18 cellular contexts compared by ENCODE assay signal in the genomic region with DNA sequence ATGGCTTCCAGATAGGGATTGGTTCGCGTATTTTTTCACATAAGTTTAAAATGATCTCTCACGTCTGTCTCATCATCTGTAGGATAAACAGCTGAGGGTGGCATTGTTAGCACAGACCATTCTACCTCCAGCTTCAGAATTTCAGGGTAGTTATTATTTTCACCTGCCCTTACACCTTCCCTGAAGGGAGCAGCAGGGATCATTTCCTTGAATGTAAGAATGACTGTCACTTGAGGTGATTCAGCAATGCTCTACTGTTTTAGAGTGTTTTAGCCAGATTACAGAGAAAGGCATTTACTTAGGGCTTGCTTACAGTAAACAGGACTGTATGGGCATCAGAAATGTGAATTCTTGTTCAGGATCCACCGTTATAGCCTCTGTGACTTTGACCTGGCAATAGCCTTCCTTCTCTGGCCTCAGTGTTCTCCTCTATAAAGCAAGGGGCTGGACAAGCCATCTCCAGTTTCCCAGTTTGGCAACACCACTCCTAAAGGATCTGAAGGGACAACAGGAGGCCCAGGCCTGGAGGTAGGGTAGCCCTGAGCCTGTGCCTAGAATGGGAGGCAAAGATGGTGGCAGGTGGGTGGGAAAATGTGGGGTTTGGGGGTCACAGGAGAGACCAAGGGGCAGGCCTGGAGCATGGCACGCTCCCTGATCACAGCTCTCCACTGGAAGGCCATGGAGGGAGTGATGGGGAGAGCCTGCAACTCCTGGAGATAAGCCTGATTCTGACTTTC. TPM values are rescaled to one million over a fixed set of nuclear protein-coding genes. Genes with fewer than 3 reads are reported as not detected.
DNase-seq lines count a peak whose midpoint lies in the region; ATAC-seq, FAIRE-seq and TF ChIP-seq lines count a peak whose summit lies in the region.
"Had no signal": no experiment of that assay in that cellular context is flagged by ENCODE, and none has a peak within 500 bp of the region (broad histone marks: within the 10 kb centered on the region; RNA-seq: fewer than 3 reads in every experiment).

No MANE protein-coding gene starts in this region.

- BruUV-seq in MCF 10A (replicated peaks; lab: Mats Ljungman, UMichigan) (no TSS peak), mammary epithelial cell (replicated peaks; lab: Mats Ljungman, UMichigan) (no TSS peak)

- no peaks in the 10 kb centered on the region for H3K79me2 ChIP-seq in mammary epithelial cell (ENCODE audit: insufficient read depth, low read length)

- H3K4me1 Mint-ChIP-seq in MCF 10A (ENCODE audit: insufficient read depth, unreplicated experiment): peaks cover 45% of the 10 kb centered on the region

- DNase-seq in MCF 10A (ENCODE audit: unreplicated experiment) (no peak), mammary epithelial cell (no peak), coronary artery (ENCODE audit: low spot score) (peak; percentile 40), urothelium cell line (ENCODE audit: low spot score) (no peak), H7 (no peak)
- DNase-seq: ACHN; CD4-positive, CD25-positive, alpha-beta regulatory T cell; DMS 273 treated with DMSO at 0.1 percent for 48 hours; H9 had no signal

- no peak overlapping the region for H3K4me2 ChIP-seq in mammary epithelial cell (ENCODE audit: insufficient read depth, low read depth, low read length)
- H3K4me2 ChIP-seq: BLaER1 treated with 17β-estradiol and CSF1 and Interleukin-3, amounts not matched to agents 10 nM and 100 nM had no signal

- no peaks in the 10 kb centered on the region for H3K36me3 Mint-ChIP-seq in MCF 10A (ENCODE audit: insufficient read depth, unreplicated experiment)
- H3K36me3 Mint-ChIP-seq: CD4-positive, CD25-positive, alpha-beta regulatory T cell had no signal

- dilution Hi-C loops in mammary epithelial cell (cut with HindIII; ENCODE audit: low sequenced_read_pairs): no loop called here

- in situ Hi-C loops in mammary epithelial cell (cut with MboI; ENCODE audit: low sequenced_read_pairs in 2 of 2): no loop called here

- no peak overlapping the region for H3K4me3 ChIP-seq in mammary epithelial cell (replicated peaks in 1 of 3; ENCODE audit: insufficient read depth in 1 of 3, low read depth in 2 of 3, low read length in 3 of 3)
- H3K4me3 ChIP-seq in coronary artery: no peak overlapping the region
- peak overlapping the region in 1 of 3 donors; percentile 9 for H3K4me3 ChIP-seq in liver (ENCODE audit: low read depth in 1 of 3, low read length in 3 of 3)
- no peak overlapping the region for H3K4me3 ChIP-seq in H7 (ENCODE audit: insufficient read depth, low read depth, low read length)
- no peak overlapping the region for H3K4me3 ChIP-seq in gastroesophageal sphincter
- H3K4me3 ChIP-seq: BLaER1 treated with 17β-estradiol and CSF1 and Interleukin-3, amounts not matched to agents 10 nM and 100 nM had no signal

- CTCF ChIA-PET in MCF 10A (lab: Yijun Ruan, JAX) (interaction anchor here (0.6 to 1.4 kb wide), 5 partner anchors 15 to 1295 kb away, joined by 3 to 4 read pairs (median 3); no protein-coding TSS in a partner anchor), mammary epithelial cell (lab: Charles Lee; ENCODE audit: low non-redundant PET) (no interaction called here)

- H3K9me3 ChIP-seq in mammary epithelial cell (replicated peaks; ENCODE audit: insufficient read depth, low read length) (no peaks in the 10 kb centered on the region), liver (ENCODE audit: control insufficient read depth in 4 of 4, low read length in 3 of 4) (no peaks in the 10 kb centered on the region), gastroesophageal sphincter (no peaks in the 10 kb centered on the region)
- H3K9me3 ChIP-seq: BLaER1 treated with 17β-estradiol and CSF1 and Interleukin-3, amounts not matched to agents 10 nM and 100 nM had no signal

- no peak for TF ChIP-seq POLR2A in gastroesophageal sphincter (IDR thresholded peaks at IDR 0.05)

- no peak overlapping the region for H2AFZ ChIP-seq in mammary epithelial cell (ENCODE audit: low read depth, low read length)

- peak overlapping the region; percentile 63 for H3K27ac Mint-ChIP-seq in MCF 10A (ENCODE audit: low read depth, unreplicated experiment)
- H3K27ac Mint-ChIP-seq: CD4-positive, CD25-positive, alpha-beta regulatory T cell; GM23338; H9 had no signal

- no peak overlapping the region for H3K4me3 Mint-ChIP-seq in MCF 10A (ENCODE audit: unreplicated experiment)
- H3K4me3 Mint-ChIP-seq: CD4-positive, CD25-positive, alpha-beta regulatory T cell had no signal

- peak; percentile 50 for FAIRE-seq in urothelium cell line (lab: Jason Lieb, UNC)
- FAIRE-seq: GM18507 had no signal

- H3K9me3 Mint-ChIP-seq in MCF 10A (ENCODE audit: unreplicated experiment): no peaks in the 10 kb centered on the region
- H3K9me3 Mint-ChIP-seq: GM23338 had no signal

- H3K27ac ChIP-seq in mammary epithelial cell (ENCODE audit: insufficient read depth, low read depth, low read length) (no peak overlapping the region), coronary artery (no peak overlapping the region), liver (ENCODE audit: low read depth in 1 of 2, low read length in 2 of 2) (peak overlapping the region; percentile 90 to 93), gastroesophageal sphincter (no peak overlapping the region)
- H3K27ac ChIP-seq: 22Rv1; BLaER1 treated with 17β-estradiol and CSF1 and Interleukin-3, amounts not matched to agents 10 nM and 100 nM had no signal

- H3K36me3 ChIP-seq in mammary epithelial cell (ENCODE audit: insufficient read depth, low read length): no peaks in the 10 kb centered on the region
- H3K36me3 ChIP-seq in liver (ENCODE audit: control insufficient read depth in 4 of 4, insufficient read depth in 3 of 4, low read depth in 1 of 4, low read length in 3 of 4): peaks cover 0 to 5% (median 0%) of the 10 kb centered on the region in 4 donors
- H3K36me3 ChIP-seq in H7 (replicated peaks; ENCODE audit: control insufficient read depth, insufficient read depth, low read length): no peaks in the 10 kb centered on the region
- H3K36me3 ChIP-seq in gastroesophageal sphincter: no peaks in the 10 kb centered on the region
- H3K36me3 ChIP-seq: BLaER1 treated with 17β-estradiol and CSF1 and Interleukin-3, amounts not matched to agents 10 nM and 100 nM had no signal

- H3K4me1 ChIP-seq in mammary epithelial cell (ENCODE audit: insufficient read depth, low read length) (peaks cover 19% of the 10 kb centered on the region), liver (ENCODE audit: control insufficient read depth in 4 of 4, insufficient read depth in 4 of 4, low read length in 3 of 4) (peaks cover 0 to 43% (median 22%) of the 10 kb centered on the region in 4 donors), gastroesophageal sphincter (peaks cover 0 to 13% (median 7%) of the 10 kb centered on the region in 3 donors)
- H3K4me1 ChIP-seq: BLaER1 treated with 17β-estradiol and CSF1 and Interleukin-3, amounts not matched to agents 10 nM and 100 nM had no signal

- TF ChIP-seq EP300 in gastroesophageal sphincter (IDR thresholded peaks at IDR 0.05): no peak

- TF ChIP-seq RAD21 in liver (IDR thresholded peaks at IDR 0.05): no peak

- intact Hi-C loops in MCF 10A (cut with micrococcal nuclease) (no loop called here), mammary epithelial cell (cut with micrococcal nuclease) (no loop called here)

- no peaks in the 10 kb centered on the region for H4K20me1 ChIP-seq in mammary epithelial cell (ENCODE audit: insufficient read depth, low read length)
- H4K20me1 ChIP-seq: BLaER1 treated with 17β-estradiol and CSF1 and Interleukin-3, amounts not matched to agents 10 nM and 100 nM had no signal

- no peak for TF ChIP-seq CTCF in MCF 10A (IDR thresholded peaks at IDR 0.05; ENCODE audit: unreplicated experiment)
- no peak for TF ChIP-seq CTCF in mammary epithelial cell (conservative IDR thresholded peaks at IDR 0.05 in 1 of 2, IDR thresholded peaks at IDR 0.05 in 1 of 2; ENCODE audit: extremely low read depth in 1 of 2, insufficient read depth in 1 of 2, low read depth in 1 of 2, low read length in 2 of 2)
- no peak for TF ChIP-seq CTCF in coronary artery (IDR thresholded peaks at IDR 0.05)
- no peak for TF ChIP-seq CTCF in liver (IDR thresholded peaks at IDR 0.05; ENCODE audit: low read depth, low read length, missing input control)
- TF ChIP-seq CTCF in gastroesophageal sphincter (IDR thresholded peaks at IDR 0.05): no peak

- no peaks in the 10 kb centered on the region for H3K27me3 Mint-ChIP-seq in MCF 10A (ENCODE audit: insufficient read depth, unreplicated experiment)

- H3K27me3 ChIP-seq in mammary epithelial cell (ENCODE audit: insufficient read depth, low read length): no peaks in the 10 kb centered on the region
- H3K27me3 ChIP-seq in liver (ENCODE audit: control insufficient read depth in 4 of 4, insufficient read depth in 4 of 4, low read length in 3 of 4): no peaks in the 10 kb centered on the region
- peaks cover 40% of the 10 kb centered on the region for H3K27me3 ChIP-seq in H7 (ENCODE audit: control insufficient read depth, insufficient read depth, low read length)
- peaks cover 72% of the 10 kb centered on the region for H3K27me3 ChIP-seq in gastroesophageal sphincter

- POLR2A ChIA-PET in MCF 10A (lab: Yijun Ruan, JAX): no interaction called here

- no peak overlapping the region for H3K9ac ChIP-seq in mammary epithelial cell (ENCODE audit: insufficient read depth, low read length)
- H3K9ac ChIP-seq in liver (ENCODE audit: low read depth in 1 of 2, low read length in 2 of 2): peak overlapping the region; percentile 66 to 82
- H3K9ac ChIP-seq: BLaER1 treated with 17β-estradiol and CSF1 and Interleukin-3, amounts not matched to agents 10 nM and 100 nM had no signal

- 93% methylated on average over 4 of the region's 5 CpGs for WGBS in mammary epithelial cell (ENCODE audit: low coverage, missing lambda C conversion rate)
- 83% methylated on average over 5 of the region's 5 CpGs for WGBS in liver
- WGBS in gastroesophageal sphincter (ENCODE audit: low coverage in 1 of 2), 2 donors: 87 to 97% methylated on average over 4 of the region's 5 CpGs

- ATAC-seq in gastroesophageal sphincter: no peak
- no peak for ATAC-seq in GM19463 (IDR thresholded peaks at IDR 0.05; ENCODE audit: unreplicated experiment)
- ATAC-seq: GM23338 had no signal

RNA-seq across cellular contexts. Expression of a gene that starts 1.2 kb away (rescaled TPM):
- total RNA-seq in MCF 10A (2022) (not detected in 2 replicates), mammary epithelial cell (under 1 TPM in 1 of 2 donors, not detected in 1; under 0.01 TPM), liver (10 to 100 TPM in 1 of 2 donors, 1 to 10 TPM in 1; 3.5 to 29.3 TPM), gastroesophageal sphincter (not detected)
- polyA plus RNA-seq in mammary epithelial cell (not detected), liver (100 to 1,000 TPM in 1 of 2 donors, 10 to 100 TPM in 1; 97.9 to 234 TPM)
- polyA minus RNA-seq in mammary epithelial cell: not detected
- not detected in 2 replicates for total RNA-seq in H7 (2014; rRNA removed; shearing (Covaris generic))
- total RNA-seq: CD4-positive, CD25-positive, alpha-beta regulatory T cell; GM23338; H9 had no signal
- polyA plus RNA-seq: CD4-positive, CD25-positive, alpha-beta regulatory T cell; GM23338 had no signal

RNA-seq across cellular contexts. Expression of a gene that starts 14.2 kb away (rescaled TPM):
- not detected in 2 replicates for total RNA-seq in MCF 10A (2022)
- not detected for total RNA-seq in mammary epithelial cell
- not detected for polyA plus RNA-seq in mammary epithelial cell
- polyA minus RNA-seq in mammary epithelial cell: not detected
- not detected for total RNA-seq in liver
- polyA plus RNA-seq in liver: not detected
- not detected in 2 replicates for total RNA-seq in H7 (2014; rRNA removed; shearing (Covaris generic))
- not detected for total RNA-seq in gastroesophageal sphincter
- total RNA-seq: CD4-positive, CD25-positive, alpha-beta regulatory T cell; Daoy; GM23338; H9; HT1080 had no signal
- polyA plus RNA-seq: CD4-positive, CD25-positive, alpha-beta regulatory T cell; GM23338 had no signal

RNA-seq across cellular contexts. Expression of a gene that starts 34.0 kb away (rescaled TPM):
- total RNA-seq in MCF 10A (2022) (42.9 and 164 TPM in 2 replicates), mammary epithelial cell (1 to 10 TPM; 2.1 to 8.0 TPM), liver (100 to 1,000 TPM in 1 of 2 donors, 10 to 100 TPM in 1; 87.0 to 214 TPM), gastroesophageal sphincter (100 to 1,000 TPM in 2 of 4 donors, 10 to 100 TPM in 2; 43.4 to 167 (median 103) TPM)
- polyA plus RNA-seq in mammary epithelial cell (7.6 TPM), liver (100 to 1,000 TPM; 151 to 244 TPM)
- not detected for polyA minus RNA-seq in mammary epithelial cell
- 2.7 and 5.6 TPM in 2 replicates for total RNA-seq in H7 (2014; rRNA removed; shearing (Covaris generic))
- total RNA-seq: HT1080 had no signal

Comparison
In these comparisons a context has a peak if more than half of its experiments do, and no peak if none do; other contexts are left out.
1. H3K27ac ChIP-seq: peak in liver (2 of 2); none in mammary epithelial cell (single experiment), coronary artery (0 of 2) and gastroesophageal sphincter (0 of 4).